1 cellular context compared by ENCODE assay signal in the genomic region with DNA sequence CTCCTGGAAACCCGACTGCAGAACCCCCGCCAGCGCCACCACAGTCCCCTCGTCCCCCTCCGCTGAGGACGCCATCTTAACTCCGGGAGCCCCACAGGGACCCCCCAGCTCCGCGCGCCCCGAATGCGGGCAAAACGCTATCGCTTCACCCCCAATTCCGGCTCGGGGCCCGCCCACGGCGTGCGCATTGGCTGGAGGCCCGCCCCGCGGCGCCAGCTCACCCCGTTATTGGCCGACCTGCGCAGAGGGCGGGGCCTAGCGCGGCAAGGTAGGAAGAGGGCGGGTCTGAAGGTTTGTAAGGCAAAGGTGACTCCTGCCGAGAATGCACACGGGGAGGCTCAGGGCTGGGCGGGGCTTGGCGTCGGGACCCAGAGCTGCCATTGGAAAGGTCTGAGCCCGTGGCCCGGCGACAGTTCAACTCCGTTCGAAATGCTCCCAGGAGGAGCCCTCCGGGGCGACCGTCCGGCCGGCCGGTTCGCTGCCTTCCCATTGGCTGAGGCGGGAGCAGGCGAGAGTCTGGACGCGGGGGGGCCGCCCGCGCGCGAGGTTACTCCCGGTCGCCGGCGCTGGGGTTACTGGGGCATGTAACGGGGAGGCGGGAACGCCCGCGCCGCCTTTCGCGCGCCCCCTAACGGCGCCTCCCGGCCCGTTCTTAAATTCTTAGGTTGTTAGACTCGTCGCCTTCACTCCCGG.
TF ChIP-seq lines count a peak whose summit lies in the region.

A gene with protein sequence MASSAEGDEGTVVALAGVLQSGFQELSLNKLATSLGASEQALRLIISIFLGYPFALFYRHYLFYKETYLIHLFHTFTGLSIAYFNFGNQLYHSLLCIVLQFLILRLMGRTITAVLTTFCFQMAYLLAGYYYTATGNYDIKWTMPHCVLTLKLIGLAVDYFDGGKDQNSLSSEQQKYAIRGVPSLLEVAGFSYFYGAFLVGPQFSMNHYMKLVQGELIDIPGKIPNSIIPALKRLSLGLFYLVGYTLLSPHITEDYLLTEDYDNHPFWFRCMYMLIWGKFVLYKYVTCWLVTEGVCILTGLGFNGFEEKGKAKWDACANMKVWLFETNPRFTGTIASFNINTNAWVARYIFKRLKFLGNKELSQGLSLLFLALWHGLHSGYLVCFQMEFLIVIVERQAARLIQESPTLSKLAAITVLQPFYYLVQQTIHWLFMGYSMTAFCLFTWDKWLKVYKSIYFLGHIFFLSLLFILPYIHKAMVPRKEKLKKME (minus strand): TSS at position 127 of the 693 bp plus-strand sequence. CDS start 52 bp downstream, at position 75.

TF ChIP-seq in K562, 482 proteins besides CTCF, POLR2A, EP300 and RAD21 (continued from another document and continues in another):
- TF ChIP-seq, protein P1, sequence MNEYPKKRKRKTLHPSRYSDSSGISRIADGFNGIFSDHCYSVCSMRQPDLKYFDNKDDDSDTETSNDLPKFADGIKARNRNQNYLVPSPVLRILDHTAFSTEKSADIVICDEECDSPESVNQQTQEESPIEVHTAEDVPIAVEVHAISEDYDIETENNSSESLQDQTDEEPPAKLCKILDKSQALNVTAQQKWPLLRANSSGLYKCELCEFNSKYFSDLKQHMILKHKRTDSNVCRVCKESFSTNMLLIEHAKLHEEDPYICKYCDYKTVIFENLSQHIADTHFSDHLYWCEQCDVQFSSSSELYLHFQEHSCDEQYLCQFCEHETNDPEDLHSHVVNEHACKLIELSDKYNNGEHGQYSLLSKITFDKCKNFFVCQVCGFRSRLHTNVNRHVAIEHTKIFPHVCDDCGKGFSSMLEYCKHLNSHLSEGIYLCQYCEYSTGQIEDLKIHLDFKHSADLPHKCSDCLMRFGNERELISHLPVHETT (CRISPR knock-in tag; conservative IDR thresholded peaks at IDR 0.05 in 1 of 2, IDR thresholded peaks at IDR 0.05 in 1 of 2), result 0 out of 4 replicates have a peak, but pooled peaks of 1 of the 2 experiments have one; percentile 49
- TF ChIP-seq SAFB (IDR thresholded peaks at IDR 0.05; ENCODE audit: borderline replicate concordance, low read depth, low read length) (0 out of 2 replicates have a peak, but pooled peaks have one; percentile 22), POLR2AphosphoS5 (IDR thresholded peaks at IDR 0.05; ENCODE audit: control insufficient read depth, insufficient read depth, low read depth, low read length) (0 out of 2 replicates have a peak, but pooled peaks have one; percentile 16), ZNF507 (tag; conservative IDR thresholded peaks at IDR 0.05) (no peak), HNRNPLL (IDR thresholded peaks at IDR 0.05; ENCODE audit: low read depth, low read length, poor library complexity, severe bottlenecking) (peak; percentile 59), EP400 (IDR thresholded peaks at IDR 0.05) (0 out of 2 replicates have a peak, but pooled peaks have one; percentile 36), GTF2F1 (IDR thresholded peaks at IDR 0.05; ENCODE audit: low read depth, low read length) (no peak), ZNF780A (CRISPR knock-in tag; IDR thresholded peaks at IDR 0.05) (no peak), SIX5 (IDR thresholded peaks at IDR 0.05; ENCODE audit: borderline replicate concordance in 1 of 2, insufficient read depth in 1 of 2, low read depth in 1 of 2, low read length in 2 of 2) (no peak), TBP (optimal IDR thresholded peaks at IDR 0.05; ENCODE audit: low read depth, low read length) (peak; percentile 73), ELF2 (CRISPR knock-in tag; IDR thresholded peaks at IDR 0.05) (0 out of 2 replicates have a peak, but pooled peaks have one; percentile 18), NR1H2 (CRISPR knock-in tag; IDR thresholded peaks at IDR 0.05) (peak; percentile 100), SP1 (CRISPR knock-in tag; IDR thresholded peaks at IDR 0.05) (peak; percentile 85), SMAD4 (CRISPR knock-in tag; conservative IDR thresholded peaks at IDR 0.05) (peak; percentile 99), E2F3 (CRISPR knock-in tag; IDR thresholded peaks at IDR 0.05) (peak; percentile 58), MTF1 (CRISPR knock-in tag; IDR thresholded peaks at IDR 0.05; ENCODE audit: borderline replicate concordance) (no peak), PCBP1 (IDR thresholded peaks at IDR 0.05; ENCODE audit: low read depth, low read length, poor library complexity, severe bottlenecking) (peak; percentile 18), ZSCAN29 (IDR thresholded peaks at IDR 0.05) (no peak), CREB1 (IDR thresholded peaks at IDR 0.05) (no peak), CREB1 (CRISPR knock-in tag; IDR thresholded peaks at IDR 0.05) (peak; percentile 44; the same call in 1 of the 2 replicates), DDX20 (tag; IDR thresholded peaks at IDR 0.05; ENCODE audit: low read depth) (no peak), JUND (IDR thresholded peaks at IDR 0.05; ENCODE audit: borderline replicate concordance, low read depth, low read length) (peak; percentile 32; the same call in 1 of the 2 replicates), JUND (tag; IDR thresholded peaks at IDR 0.05; ENCODE audit: borderline replicate concordance, low read depth, low read length) (no peak; the same call in 2 of the 3 replicates), GATAD2B (IDR thresholded peaks at IDR 0.05; ENCODE audit: borderline replicate concordance) (peak; percentile 52; the same call in 1 of the 2 replicates), NR2C1 (IDR thresholded peaks at IDR 0.05) (no peak), NR2C1 (tag; IDR thresholded peaks at IDR 0.05) (no peak), CHD4 (IDR thresholded peaks at IDR 0.05; ENCODE audit: insufficient read depth, insufficient replicate concordance, low read depth, low read length, poor library complexity, severe bottlenecking) (no peak), YY1 (IDR thresholded peaks at IDR 0.05; ENCODE audit: borderline replicate concordance in 1 of 3, control insufficient read depth in 1 of 3, extremely low read depth in 1 of 3, insufficient read depth in 3 of 3, insufficient read length in 1 of 3, insufficient replicate concordance in 2 of 3, low read depth in 1 of 3, low read length in 2 of 3) (peak in 2 of 3 experiments; percentile 56 to 57), RUNX1 (IDR thresholded peaks at IDR 0.05; ENCODE audit: low read depth) (0 out of 2 replicates have a peak, but pooled peaks have one; percentile 36), NBN (IDR thresholded peaks at IDR 0.05; ENCODE audit: low read depth) (no peak), GTF2A2 (tag; IDR thresholded peaks at IDR 0.05) (no peak), KAT2B (IDR thresholded peaks at IDR 0.05; ENCODE audit: low read depth, low read length) (no peak), PHF21A (IDR thresholded peaks at IDR 0.05; ENCODE audit: borderline replicate concordance, low read depth) (peak; percentile 16; the same call in 1 of the 2 replicates), ATF7 (IDR thresholded peaks at IDR 0.05) (peak; percentile 60), MEF2D (tag; conservative IDR thresholded peaks at IDR 0.05; ENCODE audit: low read depth) (no peak), TAF7 (tag; IDR thresholded peaks at IDR 0.05) (no peak), ELF1 (tag; IDR thresholded peaks at IDR 0.05) (peak; percentile 44), PHF8 (IDR thresholded peaks at IDR 0.05; ENCODE audit: borderline replicate concordance, low read length) (peak; percentile 55; the same call in 1 of the 2 replicates), THAP7 (CRISPR knock-in tag; IDR thresholded peaks at IDR 0.05) (no peak), TAF15 (IDR thresholded peaks at IDR 0.05; ENCODE audit: low read depth, low read length) (no peak), BCL6 (CRISPR knock-in tag; IDR thresholded peaks at IDR 0.05) (no peak), KDM4B (IDR thresholded peaks at IDR 0.05; ENCODE audit: borderline replicate concordance in 2 of 2, low read depth in 1 of 2) (0 out of 4 replicates have a peak, but pooled peaks of 1 of the 2 experiments have one; percentile 68), LEF1 (IDR thresholded peaks at IDR 0.05) (no peak), POLR2B (IDR thresholded peaks at IDR 0.05; ENCODE audit: low read depth, partially characterized antibody) (peak; percentile 40), CBFA2T3 (IDR thresholded peaks at IDR 0.05) (no peak), TFAM (CRISPR knock-in tag; conservative IDR thresholded peaks at IDR 0.05) (no peak), NEUROD1 (IDR thresholded peaks at IDR 0.05; ENCODE audit: borderline replicate concordance, low read depth, low read length, partially characterized antibody) (no peak)
- TF ChIP-seq, protein P2, sequence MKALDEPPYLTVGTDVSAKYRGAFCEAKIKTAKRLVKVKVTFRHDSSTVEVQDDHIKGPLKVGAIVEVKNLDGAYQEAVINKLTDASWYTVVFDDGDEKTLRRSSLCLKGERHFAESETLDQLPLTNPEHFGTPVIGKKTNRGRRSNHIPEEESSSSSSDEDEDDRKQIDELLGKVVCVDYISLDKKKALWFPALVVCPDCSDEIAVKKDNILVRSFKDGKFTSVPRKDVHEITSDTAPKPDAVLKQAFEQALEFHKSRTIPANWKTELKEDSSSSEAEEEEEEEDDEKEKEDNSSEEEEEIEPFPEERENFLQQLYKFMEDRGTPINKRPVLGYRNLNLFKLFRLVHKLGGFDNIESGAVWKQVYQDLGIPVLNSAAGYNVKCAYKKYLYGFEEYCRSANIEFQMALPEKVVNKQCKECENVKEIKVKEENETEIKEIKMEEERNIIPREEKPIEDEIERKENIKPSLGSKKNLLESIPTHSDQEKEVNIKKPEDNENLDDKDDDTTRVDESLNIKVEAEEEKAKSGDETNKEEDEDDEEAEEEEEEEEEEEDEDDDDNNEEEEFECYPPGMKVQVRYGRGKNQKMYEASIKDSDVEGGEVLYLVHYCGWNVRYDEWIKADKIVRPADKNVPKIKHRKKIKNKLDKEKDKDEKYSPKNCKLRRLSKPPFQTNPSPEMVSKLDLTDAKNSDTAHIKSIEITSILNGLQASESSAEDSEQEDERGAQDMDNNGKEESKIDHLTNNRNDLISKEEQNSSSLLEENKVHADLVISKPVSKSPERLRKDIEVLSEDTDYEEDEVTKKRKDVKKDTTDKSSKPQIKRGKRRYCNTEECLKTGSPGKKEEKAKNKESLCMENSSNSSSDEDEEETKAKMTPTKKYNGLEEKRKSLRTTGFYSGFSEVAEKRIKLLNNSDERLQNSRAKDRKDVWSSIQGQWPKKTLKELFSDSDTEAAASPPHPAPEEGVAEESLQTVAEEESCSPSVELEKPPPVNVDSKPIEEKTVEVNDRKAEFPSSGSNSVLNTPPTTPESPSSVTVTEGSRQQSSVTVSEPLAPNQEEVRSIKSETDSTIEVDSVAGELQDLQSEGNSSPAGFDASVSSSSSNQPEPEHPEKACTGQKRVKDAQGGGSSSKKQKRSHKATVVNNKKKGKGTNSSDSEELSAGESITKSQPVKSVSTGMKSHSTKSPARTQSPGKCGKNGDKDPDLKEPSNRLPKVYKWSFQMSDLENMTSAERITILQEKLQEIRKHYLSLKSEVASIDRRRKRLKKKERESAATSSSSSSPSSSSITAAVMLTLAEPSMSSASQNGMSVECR (CRISPR knock-in tag; IDR thresholded peaks at IDR 0.05), result peak; percentile 65; the same call in 1 of the 2 replicates
- TF ChIP-seq, protein P3, sequence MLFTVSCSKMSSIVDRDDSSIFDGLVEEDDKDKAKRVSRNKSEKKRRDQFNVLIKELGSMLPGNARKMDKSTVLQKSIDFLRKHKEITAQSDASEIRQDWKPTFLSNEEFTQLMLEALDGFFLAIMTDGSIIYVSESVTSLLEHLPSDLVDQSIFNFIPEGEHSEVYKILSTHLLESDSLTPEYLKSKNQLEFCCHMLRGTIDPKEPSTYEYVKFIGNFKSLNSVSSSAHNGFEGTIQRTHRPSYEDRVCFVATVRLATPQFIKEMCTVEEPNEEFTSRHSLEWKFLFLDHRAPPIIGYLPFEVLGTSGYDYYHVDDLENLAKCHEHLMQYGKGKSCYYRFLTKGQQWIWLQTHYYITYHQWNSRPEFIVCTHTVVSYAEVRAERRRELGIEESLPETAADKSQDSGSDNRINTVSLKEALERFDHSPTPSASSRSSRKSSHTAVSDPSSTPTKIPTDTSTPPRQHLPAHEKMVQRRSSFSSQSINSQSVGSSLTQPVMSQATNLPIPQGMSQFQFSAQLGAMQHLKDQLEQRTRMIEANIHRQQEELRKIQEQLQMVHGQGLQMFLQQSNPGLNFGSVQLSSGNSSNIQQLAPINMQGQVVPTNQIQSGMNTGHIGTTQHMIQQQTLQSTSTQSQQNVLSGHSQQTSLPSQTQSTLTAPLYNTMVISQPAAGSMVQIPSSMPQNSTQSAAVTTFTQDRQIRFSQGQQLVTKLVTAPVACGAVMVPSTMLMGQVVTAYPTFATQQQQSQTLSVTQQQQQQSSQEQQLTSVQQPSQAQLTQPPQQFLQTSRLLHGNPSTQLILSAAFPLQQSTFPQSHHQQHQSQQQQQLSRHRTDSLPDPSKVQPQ (CRISPR knock-in tag; IDR thresholded peaks at IDR 0.05; ENCODE audit: borderline replicate concordance), result no peak
- TF ChIP-seq, protein P4, sequence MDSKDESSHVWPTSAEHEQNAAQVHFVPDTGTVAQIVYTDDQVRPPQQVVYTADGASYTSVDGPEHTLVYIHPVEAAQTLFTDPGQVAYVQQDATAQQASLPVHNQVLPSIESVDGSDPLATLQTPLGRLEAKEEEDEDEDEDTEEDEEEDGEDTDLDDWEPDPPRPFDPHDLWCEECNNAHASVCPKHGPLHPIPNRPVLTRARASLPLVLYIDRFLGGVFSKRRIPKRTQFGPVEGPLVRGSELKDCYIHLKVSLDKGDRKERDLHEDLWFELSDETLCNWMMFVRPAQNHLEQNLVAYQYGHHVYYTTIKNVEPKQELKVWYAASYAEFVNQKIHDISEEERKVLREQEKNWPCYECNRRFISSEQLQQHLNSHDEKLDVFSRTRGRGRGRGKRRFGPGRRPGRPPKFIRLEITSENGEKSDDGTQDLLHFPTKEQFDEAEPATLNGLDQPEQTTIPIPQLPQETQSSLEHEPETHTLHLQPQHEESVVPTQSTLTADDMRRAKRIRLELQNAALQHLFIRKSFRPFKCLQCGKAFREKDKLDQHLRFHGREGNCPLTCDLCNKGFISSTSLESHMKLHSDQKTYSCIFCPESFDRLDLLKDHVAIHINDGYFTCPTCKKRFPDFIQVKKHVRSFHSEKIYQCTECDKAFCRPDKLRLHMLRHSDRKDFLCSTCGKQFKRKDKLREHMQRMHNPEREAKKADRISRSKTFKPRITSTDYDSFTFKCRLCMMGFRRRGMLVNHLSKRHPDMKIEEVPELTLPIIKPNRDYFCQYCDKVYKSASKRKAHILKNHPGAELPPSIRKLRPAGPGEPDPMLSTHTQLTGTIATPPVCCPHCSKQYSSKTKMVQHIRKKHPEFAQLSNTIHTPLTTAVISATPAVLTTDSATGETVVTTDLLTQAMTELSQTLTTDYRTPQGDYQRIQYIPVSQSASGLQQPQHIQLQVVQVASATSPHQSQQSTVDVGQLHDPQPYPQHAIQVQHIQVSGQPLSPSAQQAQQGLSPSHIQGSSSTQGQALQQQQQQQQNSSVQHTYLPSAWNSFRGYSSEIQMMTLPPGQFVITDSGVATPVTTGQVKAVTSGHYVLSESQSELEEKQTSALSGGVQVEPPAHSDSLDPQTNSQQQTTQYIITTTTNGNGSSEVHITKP (IDR thresholded peaks at IDR 0.05; ENCODE audit: partially characterized antibody), result no peak
- TF ChIP-seq, protein P5, sequence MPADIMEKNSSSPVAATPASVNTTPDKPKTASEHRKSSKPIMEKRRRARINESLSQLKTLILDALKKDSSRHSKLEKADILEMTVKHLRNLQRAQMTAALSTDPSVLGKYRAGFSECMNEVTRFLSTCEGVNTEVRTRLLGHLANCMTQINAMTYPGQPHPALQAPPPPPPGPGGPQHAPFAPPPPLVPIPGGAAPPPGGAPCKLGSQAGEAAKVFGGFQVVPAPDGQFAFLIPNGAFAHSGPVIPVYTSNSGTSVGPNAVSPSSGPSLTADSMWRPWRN (IDR thresholded peaks at IDR 0.05; ENCODE audit: low read depth), result no peak
